ENCODE assay signal across 2 cellular contexts in the genomic region with DNA sequence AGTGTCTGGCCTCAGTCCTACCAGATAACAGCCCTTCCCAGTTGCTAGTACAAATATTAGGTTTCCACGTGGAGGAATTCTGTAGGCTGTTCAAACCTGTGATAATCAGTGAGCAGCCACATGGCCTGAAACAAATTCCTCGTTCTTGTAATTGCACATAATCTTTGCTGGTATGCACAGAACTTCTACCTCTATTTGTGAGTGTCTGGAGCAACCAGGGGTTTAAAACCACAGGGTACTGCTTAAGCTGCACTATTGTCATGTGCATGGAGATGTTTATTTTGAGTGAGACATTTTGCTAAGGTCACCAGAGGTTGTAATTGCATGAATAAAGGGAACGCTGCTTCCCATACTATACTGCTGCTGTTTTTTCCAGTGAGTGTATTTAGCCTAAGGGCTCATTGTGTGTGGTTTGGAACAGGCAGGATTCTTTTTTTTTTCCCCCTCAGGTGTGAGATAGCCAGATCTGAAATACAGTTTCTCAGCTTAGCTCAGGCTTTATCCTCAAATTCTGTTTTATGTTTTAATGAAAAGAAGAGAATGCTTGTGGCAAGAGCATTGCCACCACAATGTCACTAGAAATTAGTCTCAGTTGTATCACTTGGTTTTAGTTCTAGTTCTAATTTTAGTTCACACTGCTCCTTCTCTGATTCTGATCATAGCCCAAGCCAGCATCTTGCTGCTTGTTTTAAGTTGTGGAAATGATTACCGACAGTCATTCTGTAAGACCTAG.
TF ChIP-seq lines count a peak whose summit lies in the region.

No MANE protein-coding gene starts in this region.

TF ChIP-seq in IMR-90, 13 proteins besides CTCF, POLR2A, EP300 and RAD21:
- TF ChIP-seq RFX5 (IDR thresholded peaks at IDR 0.05; ENCODE audit: low read depth, low read length) (no peak), MAZ (IDR thresholded peaks at IDR 0.05; ENCODE audit: borderline replicate concordance, low read depth, low read length) (no peak), MXI1 (IDR thresholded peaks at IDR 0.05; ENCODE audit: borderline replicate concordance, low read depth, low read length) (no peak), CHD1 (IDR thresholded peaks at IDR 0.05; ENCODE audit: low read depth, low read length) (no peak), RCOR1 (IDR thresholded peaks at IDR 0.05; ENCODE audit: insufficient replicate concordance, low read length) (no peak), CEBPB (IDR thresholded peaks at IDR 0.05; ENCODE audit: low read depth, low read length) (no peak), SMC3 (IDR thresholded peaks at IDR 0.05; ENCODE audit: low read depth, low read length) (no peak), BHLHE40 (IDR thresholded peaks at IDR 0.05; ENCODE audit: low read depth, low read length) (no peak), FOS (IDR thresholded peaks at IDR 0.05; ENCODE audit: low read depth, low read length) (no peak), NFE2L2 (IDR thresholded peaks at IDR 0.05; ENCODE audit: low read depth, low read length) (no peak), MAFK (IDR thresholded peaks at IDR 0.05; ENCODE audit: low read depth, low read length) (no peak)
- TF ChIP-seq, protein P1, sequence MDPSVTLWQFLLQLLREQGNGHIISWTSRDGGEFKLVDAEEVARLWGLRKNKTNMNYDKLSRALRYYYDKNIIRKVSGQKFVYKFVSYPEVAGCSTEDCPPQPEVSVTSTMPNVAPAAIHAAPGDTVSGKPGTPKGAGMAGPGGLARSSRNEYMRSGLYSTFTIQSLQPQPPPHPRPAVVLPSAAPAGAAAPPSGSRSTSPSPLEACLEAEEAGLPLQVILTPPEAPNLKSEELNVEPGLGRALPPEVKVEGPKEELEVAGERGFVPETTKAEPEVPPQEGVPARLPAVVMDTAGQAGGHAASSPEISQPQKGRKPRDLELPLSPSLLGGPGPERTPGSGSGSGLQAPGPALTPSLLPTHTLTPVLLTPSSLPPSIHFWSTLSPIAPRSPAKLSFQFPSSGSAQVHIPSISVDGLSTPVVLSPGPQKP (IDR thresholded peaks at IDR 0.05; ENCODE audit: borderline replicate concordance, low read depth, low read length) = no peak
- TF ChIP-seq, protein P2, sequence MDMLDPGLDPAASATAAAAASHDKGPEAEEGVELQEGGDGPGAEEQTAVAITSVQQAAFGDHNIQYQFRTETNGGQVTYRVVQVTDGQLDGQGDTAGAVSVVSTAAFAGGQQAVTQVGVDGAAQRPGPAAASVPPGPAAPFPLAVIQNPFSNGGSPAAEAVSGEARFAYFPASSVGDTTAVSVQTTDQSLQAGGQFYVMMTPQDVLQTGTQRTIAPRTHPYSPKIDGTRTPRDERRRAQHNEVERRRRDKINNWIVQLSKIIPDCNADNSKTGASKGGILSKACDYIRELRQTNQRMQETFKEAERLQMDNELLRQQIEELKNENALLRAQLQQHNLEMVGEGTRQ (IDR thresholded peaks at IDR 0.05; ENCODE audit: low read depth, low read length) = no peak

TF ChIP-seq in HepG2, 621 proteins besides CTCF, POLR2A, EP300 and RAD21 (continues in another document):
- TF ChIP-seq, protein P3, sequence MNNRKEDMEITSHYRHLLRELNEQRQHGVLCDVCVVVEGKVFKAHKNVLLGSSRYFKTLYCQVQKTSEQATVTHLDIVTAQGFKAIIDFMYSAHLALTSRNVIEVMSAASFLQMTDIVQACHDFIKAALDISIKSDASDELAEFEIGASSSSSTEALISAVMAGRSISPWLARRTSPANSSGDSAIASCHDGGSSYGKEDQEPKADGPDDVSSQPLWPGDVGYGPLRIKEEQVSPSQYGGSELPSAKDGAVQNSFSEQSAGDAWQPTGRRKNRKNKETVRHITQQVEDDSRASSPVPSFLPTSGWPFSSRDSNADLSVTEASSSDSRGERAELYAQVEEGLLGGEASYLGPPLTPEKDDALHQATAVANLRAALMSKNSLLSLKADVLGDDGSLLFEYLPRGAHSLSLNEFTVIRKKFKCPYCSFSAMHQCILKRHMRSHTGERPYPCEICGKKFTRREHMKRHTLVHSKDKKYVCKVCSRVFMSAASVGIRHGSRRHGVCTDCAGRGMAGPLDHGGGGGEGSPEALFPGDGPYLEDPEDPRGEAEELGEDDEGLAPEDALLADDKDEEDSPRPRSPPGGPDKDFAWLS (CRISPR knock-in tag; IDR thresholded peaks at IDR 0.05; ENCODE audit: borderline replicate concordance) = no peak
- TF ChIP-seq ZFAT (CRISPR knock-in tag; conservative IDR thresholded peaks at IDR 0.05) (no peak), SRY (CRISPR knock-in tag; IDR thresholded peaks at IDR 0.05) (no peak), ZNF207 (IDR thresholded peaks at IDR 0.05; ENCODE audit: borderline replicate concordance) (no peak), RXRB (CRISPR knock-in tag; IDR thresholded peaks at IDR 0.05; ENCODE audit: borderline replicate concordance) (0 out of 2 replicates have a peak, but pooled peaks have one; percentile 17), ZBTB34 (CRISPR knock-in tag; IDR thresholded peaks at IDR 0.05) (no peak), MNT (IDR thresholded peaks at IDR 0.05) (peak; percentile 94), TMF1 (CRISPR knock-in tag; IDR thresholded peaks at IDR 0.05; ENCODE audit: low read depth) (no peak), PCBP1 (IDR thresholded peaks at IDR 0.05; ENCODE audit: borderline replicate concordance, low read depth, low read length) (no peak), ZNF687 (CRISPR knock-in tag; IDR thresholded peaks at IDR 0.05) (no peak), ZFX (CRISPR knock-in tag; IDR thresholded peaks at IDR 0.05; ENCODE audit: low read depth) (no peak), BCL6 (CRISPR knock-in tag; IDR thresholded peaks at IDR 0.05) (peak; percentile 86), ATF1 (CRISPR knock-in tag; IDR thresholded peaks at IDR 0.05) (peak; percentile 36; the same call in 1 of the 2 replicates), ZNF232 (CRISPR knock-in tag; IDR thresholded peaks at IDR 0.05; ENCODE audit: borderline replicate concordance) (no peak), AHR (CRISPR knock-in tag; IDR thresholded peaks at IDR 0.05) (no peak), ZBTB42 (CRISPR knock-in tag; IDR thresholded peaks at IDR 0.05) (no peak), KDM5B (CRISPR knock-in tag; IDR thresholded peaks at IDR 0.05; ENCODE audit: borderline replicate concordance) (no peak), TCF7 (IDR thresholded peaks at IDR 0.05; ENCODE audit: low read depth) (peak; percentile 28; the same call in 1 of the 2 replicates), SMAD3 (CRISPR knock-in tag; IDR thresholded peaks at IDR 0.05) (no peak), NONO (IDR thresholded peaks at IDR 0.05) (no peak), NONO (CRISPR knock-in tag; conservative IDR thresholded peaks at IDR 0.05) (no peak), ZNF468 (CRISPR knock-in tag; IDR thresholded peaks at IDR 0.05) (no peak), SOX6 (IDR thresholded peaks at IDR 0.05) (no peak), SOX6 (CRISPR knock-in tag; IDR thresholded peaks at IDR 0.05) (peak; percentile 31; the same call in 1 of the 2 replicates), CCAR2 (optimal IDR thresholded peaks at IDR 0.05; ENCODE audit: low read depth, low read length) (no peak), HNF4A (CRISPR knock-in tag; IDR thresholded peaks at IDR 0.05) (peak; percentile 36; the same call in 1 of the 2 replicates), RFXAP (CRISPR knock-in tag; IDR thresholded peaks at IDR 0.05; ENCODE audit: borderline replicate concordance) (0 out of 2 replicates have a peak, but pooled peaks have one; percentile 22), ZNF570 (CRISPR knock-in tag; IDR thresholded peaks at IDR 0.05; ENCODE audit: borderline replicate concordance) (no peak), ZNF674 (CRISPR knock-in tag; IDR thresholded peaks at IDR 0.05; ENCODE audit: low read depth) (no peak), ZKSCAN8 (CRISPR knock-in tag; IDR thresholded peaks at IDR 0.05; ENCODE audit: borderline replicate concordance) (0 out of 2 replicates have a peak, but pooled peaks have one; percentile 32), ZBTB43 (CRISPR knock-in tag; conservative IDR thresholded peaks at IDR 0.05) (peak; percentile 33; the same call in 1 of the 2 replicates), ZNF124 (CRISPR knock-in tag; IDR thresholded peaks at IDR 0.05) (no peak), XBP1 (CRISPR knock-in tag; IDR thresholded peaks at IDR 0.05) (0 out of 2 replicates have a peak, but pooled peaks have one; percentile 50)
- TF ChIP-seq, protein P4, sequence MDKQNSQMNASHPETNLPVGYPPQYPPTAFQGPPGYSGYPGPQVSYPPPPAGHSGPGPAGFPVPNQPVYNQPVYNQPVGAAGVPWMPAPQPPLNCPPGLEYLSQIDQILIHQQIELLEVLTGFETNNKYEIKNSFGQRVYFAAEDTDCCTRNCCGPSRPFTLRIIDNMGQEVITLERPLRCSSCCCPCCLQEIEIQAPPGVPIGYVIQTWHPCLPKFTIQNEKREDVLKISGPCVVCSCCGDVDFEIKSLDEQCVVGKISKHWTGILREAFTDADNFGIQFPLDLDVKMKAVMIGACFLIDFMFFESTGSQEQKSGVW (CRISPR knock-in tag; IDR thresholded peaks at IDR 0.05; ENCODE audit: borderline replicate concordance) = no peak
- TF ChIP-seq, protein P5, sequence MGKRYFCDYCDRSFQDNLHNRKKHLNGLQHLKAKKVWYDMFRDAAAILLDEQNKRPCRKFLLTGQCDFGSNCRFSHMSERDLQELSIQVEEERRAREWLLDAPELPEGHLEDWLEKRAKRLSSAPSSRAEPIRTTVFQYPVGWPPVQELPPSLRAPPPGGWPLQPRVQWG (CRISPR knock-in tag; IDR thresholded peaks at IDR 0.05; ENCODE audit: borderline replicate concordance, low read depth) = no peak
- TF ChIP-seq, protein P6, sequence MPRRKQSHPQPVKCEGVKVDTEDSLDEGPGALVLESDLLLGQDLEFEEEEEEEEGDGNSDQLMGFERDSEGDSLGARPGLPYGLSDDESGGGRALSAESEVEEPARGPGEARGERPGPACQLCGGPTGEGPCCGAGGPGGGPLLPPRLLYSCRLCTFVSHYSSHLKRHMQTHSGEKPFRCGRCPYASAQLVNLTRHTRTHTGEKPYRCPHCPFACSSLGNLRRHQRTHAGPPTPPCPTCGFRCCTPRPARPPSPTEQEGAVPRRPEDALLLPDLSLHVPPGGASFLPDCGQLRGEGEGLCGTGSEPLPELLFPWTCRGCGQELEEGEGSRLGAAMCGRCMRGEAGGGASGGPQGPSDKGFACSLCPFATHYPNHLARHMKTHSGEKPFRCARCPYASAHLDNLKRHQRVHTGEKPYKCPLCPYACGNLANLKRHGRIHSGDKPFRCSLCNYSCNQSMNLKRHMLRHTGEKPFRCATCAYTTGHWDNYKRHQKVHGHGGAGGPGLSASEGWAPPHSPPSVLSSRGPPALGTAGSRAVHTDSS (CRISPR knock-in tag; conservative IDR thresholded peaks at IDR 0.05) = no peak
- TF ChIP-seq, protein P7, sequence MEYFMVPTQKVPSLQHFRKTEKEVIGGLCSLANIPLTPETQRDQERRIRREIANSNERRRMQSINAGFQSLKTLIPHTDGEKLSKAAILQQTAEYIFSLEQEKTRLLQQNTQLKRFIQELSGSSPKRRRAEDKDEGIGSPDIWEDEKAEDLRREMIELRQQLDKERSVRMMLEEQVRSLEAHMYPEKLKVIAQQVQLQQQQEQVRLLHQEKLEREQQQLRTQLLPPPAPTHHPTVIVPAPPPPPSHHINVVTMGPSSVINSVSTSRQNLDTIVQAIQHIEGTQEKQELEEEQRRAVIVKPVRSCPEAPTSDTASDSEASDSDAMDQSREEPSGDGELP (IDR thresholded peaks at IDR 0.05; ENCODE audit: borderline replicate concordance, low read depth) = no peak
